Comparison of ENCODE assay signal across 27 cellular contexts in the genomic region with DNA sequence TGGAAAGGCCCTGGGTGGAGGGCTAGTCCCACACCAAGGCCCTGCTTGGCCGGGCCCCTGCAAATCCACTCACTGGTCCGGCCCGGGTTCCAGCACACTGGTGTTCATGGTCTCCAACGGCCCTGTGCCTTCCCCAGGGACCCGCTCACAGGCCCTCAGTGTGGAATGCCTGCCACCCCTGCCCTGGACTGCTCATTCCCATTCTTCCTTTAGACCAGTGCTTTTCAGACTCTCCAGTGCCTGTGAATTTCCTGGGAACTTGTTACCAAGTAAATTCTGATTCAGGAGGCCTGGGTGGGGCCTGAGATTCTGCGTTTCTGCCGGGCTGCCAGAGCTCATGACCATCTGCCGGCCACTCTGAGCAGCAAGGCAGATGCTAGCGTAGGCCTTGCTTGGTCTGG. TPM values are rescaled to one million over a fixed set of nuclear protein-coding genes. Genes with fewer than 3 reads are reported as not detected.
DNase-seq lines count a peak whose midpoint lies in the region; ATAC-seq and TF ChIP-seq lines count a peak whose summit lies in the region.
"Had no signal": no experiment of that assay in that cellular context is flagged by ENCODE, and none has a peak within 500 bp of the region (broad histone marks: within the 10 kb centered on the region; RNA-seq: fewer than 3 reads in every experiment).

No MANE protein-coding gene starts in this region.

- H3K9ac ChIP-seq in NT2/D1 (ENCODE audit: insufficient read length, low read depth) (peak overlapping the region; percentile 8), trophoblast cell (ENCODE audit: low read length) (no peak overlapping the region)

- peaks cover under 1% of the 10 kb centered on the region for H3K79me2 ChIP-seq in trophoblast cell (ENCODE audit: control insufficient read depth, insufficient read depth, low read length, poor library complexity)

- H3K4me3 Mint-ChIP-seq in glutamatergic neuron (ENCODE audit: unreplicated experiment) (no peak overlapping the region), immature natural killer cell (no peak overlapping the region)
- H3K4me3 Mint-ChIP-seq: activated CD4-positive, alpha-beta T cell treated with anti-CD3 and anti-CD28 coated beads, Interleukin-2, amount 10 ng/mL, durations not matched to agents 7 days and 5 days; activated naive CD8-positive, alpha-beta T cell treated with anti-CD3 and anti-CD28 coated beads for 36 hours; CD4-positive, alpha-beta memory T cell; nephron progenitor cell had no signal

- H3K4me2 ChIP-seq in trophoblast cell (ENCODE audit: low read length), result no peak overlapping the region

- intact Hi-C loops in left ventricle myocardium inferior (cut with micrococcal nuclease), result no loop called here

- H3K27me3 Mint-ChIP-seq in glutamatergic neuron (ENCODE audit: unreplicated experiment) (peaks cover 6% of the 10 kb centered on the region), immature natural killer cell (ENCODE audit: low read depth in 3 of 3) (peaks cover 5 to 10% (median 8%) of the 10 kb centered on the region in 3 donors)

- H3K14ac ChIP-seq in trophoblast cell (ENCODE audit: low read length), result peak overlapping the region; percentile 10

- peak overlapping the region; percentile 59 for H2BK12ac ChIP-seq in trophoblast cell (ENCODE audit: low read length)

- H3K4me1 ChIP-seq in NT2/D1 (ENCODE audit: insufficient read depth, insufficient read length), result no peaks in the 10 kb centered on the region
- peaks cover 8 to 19% of the 10 kb centered on the region in 2 experiments for H3K4me1 ChIP-seq in trophoblast cell (ENCODE audit: control insufficient read depth in 1 of 2, insufficient read depth in 2 of 2, low read length in 2 of 2)
- H3K4me1 ChIP-seq in left ventricle myocardium inferior, result peaks cover 11% of the 10 kb centered on the region

- peak overlapping the region; percentile 5 for H2BK5ac ChIP-seq in trophoblast cell (ENCODE audit: low read depth, low read length, poor library complexity)

- H2AFZ ChIP-seq in trophoblast cell (ENCODE audit: insufficient read depth, low read length, poor library complexity), result no peak overlapping the region

- ATAC-seq in GM21367 (IDR thresholded peaks at IDR 0.05; ENCODE audit: unreplicated experiment), result no peak
- ATAC-seq: HCT116, HepG2 had no signal

- peak overlapping the region; percentile 96 for H3K27ac Mint-ChIP-seq in glutamatergic neuron (ENCODE audit: unreplicated experiment)
- H3K27ac Mint-ChIP-seq in immature natural killer cell, result no peak overlapping the region
- H3K27ac Mint-ChIP-seq: activated CD4-positive, alpha-beta T cell treated with anti-CD3 and anti-CD28 coated beads, Interleukin-2, amount 10 ng/mL, durations not matched to agents 7 days and 5 days; activated naive CD8-positive, alpha-beta T cell treated with anti-CD3 and anti-CD28 coated beads for 36 hours; CD4-positive, alpha-beta memory T cell; nephron progenitor cell had no signal

- TF ChIP-seq CTCF in glutamatergic neuron (IDR thresholded peaks at IDR 0.05; ENCODE audit: partially characterized antibody, unreplicated experiment) (no peak), left ventricle myocardium inferior (IDR thresholded peaks at IDR 0.05; ENCODE audit: borderline replicate concordance) (no peak)

- peak overlapping the region; percentile 12 for H4K8ac ChIP-seq in trophoblast cell (ENCODE audit: low read depth, low read length)

- H3K4me3 ChIP-seq in NT2/D1 (ENCODE audit: insufficient read length, low read depth) (no peak overlapping the region), trophoblast cell (ENCODE audit: low read depth, low read length) (no peak overlapping the region), left ventricle myocardium inferior (no peak overlapping the region)
- H3K4me3 ChIP-seq: ovary had no signal

- peak overlapping the region; percentile 48 for H2BK120ac ChIP-seq in trophoblast cell (ENCODE audit: insufficient read depth, low read length, poor library complexity)

- H3K9me3 ChIP-seq in NT2/D1 (ENCODE audit: insufficient read depth, low read length) (no peaks in the 10 kb centered on the region), trophoblast cell (ENCODE audit: insufficient read depth, low read depth, low read length) (no peaks in the 10 kb centered on the region), left ventricle myocardium inferior (replicated peaks) (no peaks in the 10 kb centered on the region)
- H3K9me3 ChIP-seq: ovary had no signal

- H3K79me1 ChIP-seq in trophoblast cell (ENCODE audit: low read length), result peaks cover 15% of the 10 kb centered on the region

- no peak overlapping the region for H3K23ac ChIP-seq in trophoblast cell (ENCODE audit: low read length)

- H3K27ac ChIP-seq in trophoblast cell (ENCODE audit: low read depth, low read length), result peak overlapping the region; percentile 74
- no peak overlapping the region for H3K27ac ChIP-seq in left ventricle myocardium inferior (replicated peaks)
- H3K27ac ChIP-seq: ovary, WERI-Rb-1 had no signal

- peak overlapping the region; percentile 23 for H2AK5ac ChIP-seq in trophoblast cell (ENCODE audit: low read length)

- peaks cover 24% of the 10 kb centered on the region for H3K4me1 Mint-ChIP-seq in glutamatergic neuron (ENCODE audit: low read depth, unreplicated experiment)
- H3K4me1 Mint-ChIP-seq in immature natural killer cell, result peaks cover 7% of the 10 kb centered on the region in 2 donors

- peak overlapping the region; percentile 53 for H4K91ac ChIP-seq in trophoblast cell (ENCODE audit: low read depth, low read length)

- no peaks in the 10 kb centered on the region for H3K36me3 ChIP-seq in NT2/D1 (ENCODE audit: insufficient read depth, insufficient read length, low read length)
- no peaks in the 10 kb centered on the region for H3K36me3 ChIP-seq in trophoblast cell (ENCODE audit: control insufficient read depth in 1 of 2, insufficient read depth in 2 of 2, low read length in 2 of 2)
- no peaks in the 10 kb centered on the region for H3K36me3 ChIP-seq in left ventricle myocardium inferior
- H3K36me3 ChIP-seq: ovary, WERI-Rb-1 had no signal

- peak; percentile 40 for DNase-seq in AG20443 (ENCODE audit: low spot score)
- no peak for DNase-seq in NT2/D1 (ENCODE audit: low read depth, low spot score)
- DNase-seq in glutamatergic neuron, result peak; percentile 59
- DNase-seq in trophoblast cell, result no peak
- DNase-seq in stimulated activated CD4-positive, alpha-beta T cell treated with anti-CD3 and anti-CD28 coated beads, Interleukin-2, amount 100 ng/mL, for 24 hours, result no peak
- DNase-seq in immature natural killer cell, result no peak
- no peak for DNase-seq in left ventricle myocardium inferior
- DNase-seq: activated CD4-positive, alpha-beta T cell treated with anti-CD3 and anti-CD28 coated beads, Interleukin-2, amount 10 ng/mL, durations not matched to agents 7 days and 5 days; activated effector memory CD4-positive, alpha-beta T cell treated with Interleukin-2 at 50 U/mL for 16 hours; activated naive CD8-positive, alpha-beta T cell treated with anti-CD3 and anti-CD28 coated beads for 36 hours; activated T-cell treated with anti-CD3 and anti-CD28 coated beads, Interleukin-2, amount 50 U/mL, for 1 hour; CD4-positive, alpha-beta memory T cell; cortex of kidney; effector memory CD4-positive, alpha-beta T cell; erythroblast; Karpas-422; NCI-H1417 treated with DMSO at 0.1 percent for 48 hours; NCI-H2107; NCI-H446 treated with DMSO at 0.1 percent for 48 hours; NCI-H82; nephron progenitor cell; ovary; stimulated activated naive CD4-positive, alpha-beta T cell; WERI-Rb-1 had no signal

- no peaks in the 10 kb centered on the region for H3K36me3 Mint-ChIP-seq in glutamatergic neuron (ENCODE audit: unreplicated experiment)
- H3K36me3 Mint-ChIP-seq in immature natural killer cell, result no peaks in the 10 kb centered on the region
- H3K36me3 Mint-ChIP-seq: activated naive CD8-positive, alpha-beta T cell treated with anti-CD3 and anti-CD28 coated beads for 36 hours; CD4-positive, alpha-beta memory T cell had no signal

- H3K9me3 Mint-ChIP-seq in glutamatergic neuron (ENCODE audit: unreplicated experiment) (peaks cover 5% of the 10 kb centered on the region), immature natural killer cell (no peaks in the 10 kb centered on the region)
- H3K9me3 Mint-ChIP-seq: activated CD4-positive, alpha-beta T cell treated with anti-CD3 and anti-CD28 coated beads, Interleukin-2, amount 10 ng/mL, durations not matched to agents 7 days and 5 days; activated naive CD8-positive, alpha-beta T cell treated with anti-CD3 and anti-CD28 coated beads for 36 hours; CD4-positive, alpha-beta memory T cell; nephron progenitor cell had no signal

- H3K18ac ChIP-seq in trophoblast cell (ENCODE audit: low read length), result peak overlapping the region; percentile 28

- H3K4ac ChIP-seq in trophoblast cell (ENCODE audit: low read depth, low read length), result no peak overlapping the region

- H3K27me3 ChIP-seq in NT2/D1 (ENCODE audit: insufficient read depth, insufficient read length) (peaks cover 3% of the 10 kb centered on the region), trophoblast cell (ENCODE audit: insufficient read depth, low read length) (no peaks in the 10 kb centered on the region), left ventricle myocardium inferior (ENCODE audit: low read depth) (no peaks in the 10 kb centered on the region)
- H3K27me3 ChIP-seq: ovary had no signal

- no CpG with 5 or more reads among the region's 9 CpGs for WGBS in trophoblast cell (ENCODE audit: extremely low coverage, insufficient coverage, insufficient read length)

- no peak overlapping the region for H4K12ac ChIP-seq in trophoblast cell (ENCODE audit: low read depth, low read length)

RNA-seq across cellular contexts. Expression of a gene that starts 5.7 kb away (rescaled TPM):
- total RNA-seq in glutamatergic neuron (ENCODE audit: unreplicated experiment) (7.5 TPM), left ventricle myocardium inferior (25.2 TPM)
- 57.9 and 59.3 TPM in 2 replicates for polyA plus RNA-seq in trophoblast cell (2013)
- polyA plus RNA-seq in immature natural killer cell, result not detected
- polyA plus RNA-seq: CD4-positive, alpha-beta memory T cell had no signal

Comparison
In these comparisons a context has a peak if more than half of its experiments do, and no peak if none do; other contexts are left out.
1. DNase-seq: peak in AG20443 (single experiment) and glutamatergic neuron (single experiment); none in NT2/D1 (single experiment), trophoblast cell (0 of 2), stimulated activated CD4-positive, alpha-beta T cell treated with anti-CD3 and anti-CD28 coated beads, Interleukin-2, amount 100 ng/mL, for 24 hours (0 of 2), immature natural killer cell (0 of 3) and left ventricle myocardium inferior (single experiment).